Comparison of ENCODE assay signal across 8 cellular contexts in the genomic region with DNA sequence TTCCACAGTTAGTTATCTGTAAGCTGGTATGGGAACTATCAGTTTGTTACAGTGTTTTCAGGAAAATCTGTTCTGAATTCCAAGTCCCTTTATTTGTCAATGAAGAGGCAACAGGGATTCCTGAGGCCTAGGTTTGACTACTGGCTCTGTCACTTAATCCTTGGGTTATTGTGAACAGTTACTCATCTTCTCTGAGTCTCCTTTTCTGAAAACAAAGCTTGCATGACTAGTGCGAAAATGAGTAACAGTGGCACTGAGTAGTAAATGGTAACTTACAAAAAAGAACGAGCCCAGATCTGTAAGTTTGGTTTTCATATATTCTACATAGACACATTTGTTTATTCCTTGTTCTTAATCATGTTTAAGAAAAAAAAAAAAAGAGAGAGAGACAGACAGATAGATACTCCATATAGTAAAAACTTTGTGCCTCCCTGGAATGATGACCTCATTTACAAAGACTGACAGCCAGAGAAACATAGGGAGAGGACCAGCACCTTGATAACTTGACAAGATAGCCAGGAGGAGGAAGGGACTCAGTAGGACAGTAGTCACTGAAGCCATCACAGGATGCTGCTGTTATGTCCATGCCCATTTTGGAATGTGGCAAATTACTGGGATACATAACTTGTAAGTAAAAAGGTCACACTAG. TPM values are rescaled to one million over a fixed set of nuclear protein-coding genes. Genes with fewer than 3 reads are reported as not detected.
DNase-seq lines count a peak whose midpoint lies in the region; ATAC-seq and TF ChIP-seq lines count a peak whose summit lies in the region.

No MANE protein-coding gene starts in this region.

- TF ChIP-seq CTCF in brain (conservative IDR thresholded peaks at IDR 0.05) (no peak), GM13977 (IDR thresholded peaks at IDR 0.05; ENCODE audit: extremely low read depth, insufficient read depth, missing control alignments) (no peak), CD14-positive monocyte (IDR thresholded peaks at IDR 0.05) (no peak)

- H3K4me3 ChIP-seq in neuron (ENCODE audit: low read length): peak overlapping the region; percentile 73

- H3K27me3 Mint-ChIP-seq in brain (peaks cover 16% of the 10 kb centered on the region), CD14-positive monocyte (ENCODE audit: low read depth in 3 of 3) (peaks cover 5 to 12% (median 11%) of the 10 kb centered on the region in 3 donors)

- H3K9me3 Mint-ChIP-seq in brain: peaks cover 0 to 7% (median 6%) of the 10 kb centered on the region in 5 experiments
- peaks cover 0 to 8% (median 6%) of the 10 kb centered on the region in 7 donors for H3K9me3 Mint-ChIP-seq in CD14-positive monocyte

- in situ Hi-C loops in GM13977 (cut with MboI; ENCODE audit: low pct_unique_long_range_greater_than_20kb, low sequenced_read_pairs, unreplicated experiment): no loop called here

- no peaks in the 10 kb centered on the region for H3K27me3 ChIP-seq in neuron (ENCODE audit: insufficient read depth, low read length)

- DNase-seq in EH (ENCODE audit: low read depth) (peak; percentile 11), M059J (ENCODE audit: low read depth) (peak; percentile 65), GM13977 (ENCODE audit: low spot score) (no peak), CD14-positive monocyte (ENCODE audit: low spot score) (no peak)
- no peak for DNase-seq in effector CD4-positive, alpha-beta T cell

- H3K4me1 Mint-ChIP-seq in brain (peaks cover 38% of the 10 kb centered on the region), CD14-positive monocyte (peaks cover 21% of the 10 kb centered on the region)

- peaks cover 11% of the 10 kb centered on the region for H3K36me3 ChIP-seq in neuron (ENCODE audit: insufficient read depth, low read length)

- intact Hi-C loops in CD14-positive monocyte (cut with micrococcal nuclease): loop anchor here (2.0 to 10.0 kb wide), 6 partner anchors 86 to 538 kb away; partner anchors contain the start of genes BRAF (in 1 of the 2) and MKRN1 (in 1 of the 2)

- H3K36me3 Mint-ChIP-seq in brain: peaks cover 16% of the 10 kb centered on the region
- H3K36me3 Mint-ChIP-seq in CD14-positive monocyte: peaks cover 21 to 22% of the 10 kb centered on the region in 2 donors

- ATAC-seq in GM18870 (IDR thresholded peaks at IDR 0.05; ENCODE audit: unreplicated experiment): no peak

- H3K4me3 Mint-ChIP-seq in brain: peak overlapping the region; percentile 98 to 99 (median 98)
- H3K4me3 Mint-ChIP-seq in CD14-positive monocyte: no peak overlapping the region

- peak overlapping the region; percentile 22 to 100 (median 80) for H3K27ac Mint-ChIP-seq in brain
- peak overlapping the region in 1 of 7 donors; percentile 58 for H3K27ac Mint-ChIP-seq in CD14-positive monocyte

- no peaks in the 10 kb centered on the region for H3K9me3 ChIP-seq in neuron (ENCODE audit: low read length)

- peaks cover 17% of the 10 kb centered on the region for H3K4me1 ChIP-seq in neuron (ENCODE audit: insufficient read depth, low read length)

- no peak overlapping the region for H2AFZ ChIP-seq in neuron (ENCODE audit: low read depth, low read length)

RNA-seq across cellular contexts. Expression of gene MRPS33, which starts 1.9 kb away (rescaled TPM):
- 12.1 and 53.0 TPM in 2 replicates for total RNA-seq in M059J (2014; rRNA removed; shearing (Covaris generic))
- polyA plus RNA-seq in brain (ENCODE audit: insufficient read depth, low read depth, low replicate concordance) (80.0 TPM), CD14-positive monocyte (10 to 100 TPM; 45.0 to 52.7 TPM)

Comparison
In these comparisons a context has a peak if more than half of its experiments do, and no peak if none do; other contexts are left out.
1. DNase-seq: peak in EH (single experiment) and M059J (single experiment); none in GM13977 (single experiment), CD14-positive monocyte (single experiment) and effector CD4-positive, alpha-beta T cell (single experiment).
2. H3K4me3 Mint-ChIP-seq: peak in brain (5 of 5); none in CD14-positive monocyte (0 of 2).